Comparison of ENCODE assay signal across 8 cellular contexts in genomic region chr17:67528751-67529436, GRCh38.
DNase-seq lines count a peak whose midpoint lies in the region; ATAC-seq and TF ChIP-seq lines count a peak whose summit lies in the region.

No MANE protein-coding gene starts in this region.

- H3K4me3 ChIP-seq in duodenal mucosa (ENCODE audit: low read depth in 1 of 2, low read length in 2 of 2) (peak overlapping the region in 1 of 2 donors; percentile 32), lower lobe of right lung (peak overlapping the region; percentile 40), tibial nerve (peak overlapping the region in 1 of 4 donors; percentile 38)

- 7 to 14% methylated on average over 13 to 22 of the region's 22 CpGs for WGBS in tibial nerve, 2 donors

- TF ChIP-seq POLR2A in tibial nerve (IDR thresholded peaks at IDR 0.05): no peak

- H3K9ac ChIP-seq in duodenal mucosa (ENCODE audit: low read depth in 1 of 2, low read length in 2 of 2): no peak overlapping the region

- TF ChIP-seq CTCF in lower lobe of right lung (IDR thresholded peaks at IDR 0.05) (no peak), tibial nerve (IDR thresholded peaks at IDR 0.05) (no peak)

- peaks cover 5 to 16% of the 10 kb centered on the region in 2 donors for H3K4me1 ChIP-seq in duodenal mucosa (ENCODE audit: control insufficient read depth in 1 of 2, insufficient read depth in 2 of 2, low read length in 2 of 2)
- peaks cover 24% of the 10 kb centered on the region for H3K4me1 ChIP-seq in lower lobe of right lung
- H3K4me1 ChIP-seq in tibial nerve: peaks cover 0 to 15% (median 4%) of the 10 kb centered on the region in 4 donors

- H3K27me3 ChIP-seq in duodenal mucosa (ENCODE audit: control insufficient read depth in 1 of 2, insufficient read depth in 2 of 2, low read length in 2 of 2) (no peaks in the 10 kb centered on the region), lower lobe of right lung (ENCODE audit: low read depth) (no peaks in the 10 kb centered on the region), tibial nerve (no peaks in the 10 kb centered on the region)

- peak; percentile 90 for DNase-seq in EH (ENCODE audit: low read depth)
- peak; percentile 69 to 84 for DNase-seq in NCI-H524 (lab: John Stamatoyannopoulos, UW)
- peak; percentile 77 for DNase-seq in lower lobe of right lung
- peak; percentile 41 to 62 for DNase-seq in tibial nerve (ENCODE audit: low spot score in 2 of 2)
- no peak for DNase-seq in activated T-cell treated with anti-CD3 and anti-CD28 coated beads, Interleukin-2, amount 50 U/mL, for 48 hours

- intact Hi-C loops in lower lobe of right lung (cut with DNase I): no loop called here

- no peaks in the 10 kb centered on the region for H3K9me3 ChIP-seq in duodenal mucosa (ENCODE audit: control insufficient read depth in 1 of 2, low read length in 2 of 2)
- no peaks in the 10 kb centered on the region for H3K9me3 ChIP-seq in lower lobe of right lung
- no peaks in the 10 kb centered on the region for H3K9me3 ChIP-seq in tibial nerve

- peak overlapping the region; percentile 39 for H3K27ac ChIP-seq in duodenal mucosa (ENCODE audit: low read depth, low read length)
- peak overlapping the region; percentile 33 for H3K27ac ChIP-seq in lower lobe of right lung
- peak overlapping the region in 2 of 4 donors; percentile 55 to 71 for H3K27ac ChIP-seq in tibial nerve

- ATAC-seq in lower lobe of right lung: peak; percentile 91 to 96
- no peak for ATAC-seq in GM21390 (IDR thresholded peaks at IDR 0.05; ENCODE audit: unreplicated experiment)
- ATAC-seq in HG02588 (IDR thresholded peaks at IDR 0.05; ENCODE audit: unreplicated experiment): no peak

- H3K36me3 ChIP-seq in duodenal mucosa (ENCODE audit: control insufficient read depth in 1 of 2, insufficient read depth in 2 of 2, low read length in 2 of 2) (no peaks in the 10 kb centered on the region), lower lobe of right lung (no peaks in the 10 kb centered on the region), tibial nerve (no peaks in the 10 kb centered on the region)

- TF ChIP-seq EP300 in tibial nerve (IDR thresholded peaks at IDR 0.05): peak in 1 of 2 donors; percentile 28

Comparison
In these comparisons a context has a peak if more than half of its experiments do, and no peak if none do; other contexts are left out.
1. DNase-seq: peak in EH (single experiment), NCI-H524 (2 of 2), lower lobe of right lung (single experiment) and tibial nerve (2 of 2); none in activated T-cell treated with anti-CD3 and anti-CD28 coated beads, Interleukin-2, amount 50 U/mL, for 48 hours (0 of 2).
2. ATAC-seq: peak in lower lobe of right lung (2 of 2); none in GM21390 (single experiment) and HG02588 (single experiment).